ENCODE assay signal across 1 cellular context in the genomic region with DNA sequence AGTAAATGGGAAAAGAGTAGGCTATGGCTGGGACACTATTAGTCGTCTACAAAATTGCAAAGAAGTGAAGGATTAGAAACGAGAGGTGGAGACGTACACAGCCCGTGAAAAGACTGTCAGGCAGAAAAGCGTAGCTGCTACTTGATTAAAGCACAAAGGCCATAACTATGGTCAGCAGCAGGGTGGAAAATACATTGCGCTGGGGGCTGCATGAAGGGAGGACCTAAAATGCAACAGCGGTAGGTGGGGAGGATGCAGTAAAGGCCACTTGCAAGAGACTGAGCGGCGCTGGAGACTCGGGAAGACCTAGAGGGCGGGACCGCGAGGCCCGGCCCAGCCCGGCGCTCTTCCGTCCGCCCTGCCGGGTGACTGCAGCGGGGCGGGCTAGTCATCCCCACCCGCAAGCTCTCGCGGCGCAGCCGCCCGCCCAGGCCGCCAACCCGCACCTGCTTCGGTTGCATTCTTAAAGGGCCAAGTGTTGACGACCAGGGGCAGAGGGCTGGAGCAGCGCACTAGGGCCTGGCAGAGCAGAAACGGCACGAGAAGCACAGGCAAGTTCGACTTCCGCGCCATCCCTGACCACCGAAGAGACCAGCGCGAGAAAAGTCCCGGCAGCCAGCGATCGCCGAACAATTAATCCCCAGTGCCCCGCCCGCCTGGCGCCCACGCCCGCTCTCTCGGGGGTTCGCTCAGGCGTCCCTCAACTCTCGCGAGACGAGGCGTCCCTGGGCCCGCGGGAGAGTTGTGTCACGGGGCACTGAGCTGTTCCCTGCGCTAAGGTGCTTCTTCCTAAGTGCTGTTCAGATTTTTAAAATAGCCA.
TF ChIP-seq lines count a peak whose summit lies in the region.

A gene (minus strand): TSS at position 635 of the 820 bp plus-strand sequence. CDS start 62 bp downstream, at position 573.

TF ChIP-seq in HepG2, 621 proteins besides CTCF, POLR2A, EP300 and RAD21 (continued from another document and continues in another):
- TF ChIP-seq, protein P1, sequence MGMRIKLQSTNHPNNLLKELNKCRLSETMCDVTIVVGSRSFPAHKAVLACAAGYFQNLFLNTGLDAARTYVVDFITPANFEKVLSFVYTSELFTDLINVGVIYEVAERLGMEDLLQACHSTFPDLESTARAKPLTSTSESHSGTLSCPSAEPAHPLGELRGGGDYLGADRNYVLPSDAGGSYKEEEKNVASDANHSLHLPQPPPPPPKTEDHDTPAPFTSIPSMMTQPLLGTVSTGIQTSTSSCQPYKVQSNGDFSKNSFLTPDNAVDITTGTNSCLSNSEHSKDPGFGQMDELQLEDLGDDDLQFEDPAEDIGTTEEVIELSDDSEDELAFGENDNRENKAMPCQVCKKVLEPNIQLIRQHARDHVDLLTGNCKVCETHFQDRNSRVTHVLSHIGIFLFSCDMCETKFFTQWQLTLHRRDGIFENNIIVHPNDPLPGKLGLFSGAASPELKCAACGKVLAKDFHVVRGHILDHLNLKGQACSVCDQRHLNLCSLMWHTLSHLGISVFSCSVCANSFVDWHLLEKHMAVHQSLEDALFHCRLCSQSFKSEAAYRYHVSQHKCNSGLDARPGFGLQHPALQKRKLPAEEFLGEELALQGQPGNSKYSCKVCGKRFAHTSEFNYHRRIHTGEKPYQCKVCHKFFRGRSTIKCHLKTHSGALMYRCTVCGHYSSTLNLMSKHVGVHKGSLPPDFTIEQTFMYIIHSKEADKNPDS (CRISPR knock-in tag; IDR thresholded peaks at IDR 0.05) = no peak
- TF ChIP-seq, protein P2, sequence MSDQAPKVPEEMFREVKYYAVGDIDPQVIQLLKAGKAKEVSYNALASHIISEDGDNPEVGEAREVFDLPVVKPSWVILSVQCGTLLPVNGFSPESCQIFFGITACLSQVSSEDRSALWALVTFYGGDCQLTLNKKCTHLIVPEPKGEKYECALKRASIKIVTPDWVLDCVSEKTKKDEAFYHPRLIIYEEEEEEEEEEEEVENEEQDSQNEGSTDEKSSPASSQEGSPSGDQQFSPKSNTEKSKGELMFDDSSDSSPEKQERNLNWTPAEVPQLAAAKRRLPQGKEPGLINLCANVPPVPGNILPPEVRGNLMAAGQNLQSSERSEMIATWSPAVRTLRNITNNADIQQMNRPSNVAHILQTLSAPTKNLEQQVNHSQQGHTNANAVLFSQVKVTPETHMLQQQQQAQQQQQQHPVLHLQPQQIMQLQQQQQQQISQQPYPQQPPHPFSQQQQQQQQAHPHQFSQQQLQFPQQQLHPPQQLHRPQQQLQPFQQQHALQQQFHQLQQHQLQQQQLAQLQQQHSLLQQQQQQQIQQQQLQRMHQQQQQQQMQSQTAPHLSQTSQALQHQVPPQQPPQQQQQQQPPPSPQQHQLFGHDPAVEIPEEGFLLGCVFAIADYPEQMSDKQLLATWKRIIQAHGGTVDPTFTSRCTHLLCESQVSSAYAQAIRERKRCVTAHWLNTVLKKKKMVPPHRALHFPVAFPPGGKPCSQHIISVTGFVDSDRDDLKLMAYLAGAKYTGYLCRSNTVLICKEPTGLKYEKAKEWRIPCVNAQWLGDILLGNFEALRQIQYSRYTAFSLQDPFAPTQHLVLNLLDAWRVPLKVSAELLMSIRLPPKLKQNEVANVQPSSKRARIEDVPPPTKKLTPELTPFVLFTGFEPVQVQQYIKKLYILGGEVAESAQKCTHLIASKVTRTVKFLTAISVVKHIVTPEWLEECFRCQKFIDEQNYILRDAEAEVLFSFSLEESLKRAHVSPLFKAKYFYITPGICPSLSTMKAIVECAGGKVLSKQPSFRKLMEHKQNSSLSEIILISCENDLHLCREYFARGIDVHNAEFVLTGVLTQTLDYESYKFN (CRISPR knock-in tag; conservative IDR thresholded peaks at IDR 0.05) = peak; percentile 36; the same call in 1 of the 2 replicates
- TF ChIP-seq KAT2B (IDR thresholded peaks at IDR 0.05; ENCODE audit: borderline replicate concordance, low read depth, low read length) (no peak), ZNF326 (CRISPR knock-in tag; IDR thresholded peaks at IDR 0.05; ENCODE audit: borderline replicate concordance) (no peak), POGZ (CRISPR knock-in tag; IDR thresholded peaks at IDR 0.05) (peak; percentile 90), ZNF274 (CRISPR knock-in tag; IDR thresholded peaks at IDR 0.05) (peak; percentile 82; the same call in 1 of the 2 replicates), SP4 (CRISPR knock-in tag; IDR thresholded peaks at IDR 0.05) (no peak), ZNF333 (CRISPR knock-in tag; IDR thresholded peaks at IDR 0.05; ENCODE audit: borderline replicate concordance) (0 out of 2 replicates have a peak, but pooled peaks have one; percentile 48), ZNF451 (CRISPR knock-in tag; IDR thresholded peaks at IDR 0.05) (no peak; the same call in 1 of the 2 replicates), ZNF350 (CRISPR knock-in tag; IDR thresholded peaks at IDR 0.05; ENCODE audit: borderline replicate concordance, low read depth) (peak; percentile 87), ARHGAP35 (CRISPR knock-in tag; IDR thresholded peaks at IDR 0.05; ENCODE audit: borderline replicate concordance) (peak; percentile 49; the same call in 1 of the 2 replicates), HNRNPH1 (optimal IDR thresholded peaks at IDR 0.05; ENCODE audit: low read depth, low read length) (no peak), CC2D1A (CRISPR knock-in tag; IDR thresholded peaks at IDR 0.05) (no peak), RBFOX2 (IDR thresholded peaks at IDR 0.05; ENCODE audit: low read depth, low read length) (peak; percentile 94), ZKSCAN8 (CRISPR knock-in tag; IDR thresholded peaks at IDR 0.05; ENCODE audit: borderline replicate concordance) (peak; percentile 18; the same call in 1 of the 2 replicates), ZNF616 (CRISPR knock-in tag; IDR thresholded peaks at IDR 0.05; ENCODE audit: low read depth) (no peak), ZFP41 (CRISPR knock-in tag; IDR thresholded peaks at IDR 0.05; ENCODE audit: borderline replicate concordance) (peak; percentile 76; the same call in 1 of the 2 replicates), SOX5 (CRISPR knock-in tag; IDR thresholded peaks at IDR 0.05; ENCODE audit: borderline replicate concordance) (peak; percentile 55; the same call in 1 of the 2 replicates)
- TF ChIP-seq, protein P3, sequence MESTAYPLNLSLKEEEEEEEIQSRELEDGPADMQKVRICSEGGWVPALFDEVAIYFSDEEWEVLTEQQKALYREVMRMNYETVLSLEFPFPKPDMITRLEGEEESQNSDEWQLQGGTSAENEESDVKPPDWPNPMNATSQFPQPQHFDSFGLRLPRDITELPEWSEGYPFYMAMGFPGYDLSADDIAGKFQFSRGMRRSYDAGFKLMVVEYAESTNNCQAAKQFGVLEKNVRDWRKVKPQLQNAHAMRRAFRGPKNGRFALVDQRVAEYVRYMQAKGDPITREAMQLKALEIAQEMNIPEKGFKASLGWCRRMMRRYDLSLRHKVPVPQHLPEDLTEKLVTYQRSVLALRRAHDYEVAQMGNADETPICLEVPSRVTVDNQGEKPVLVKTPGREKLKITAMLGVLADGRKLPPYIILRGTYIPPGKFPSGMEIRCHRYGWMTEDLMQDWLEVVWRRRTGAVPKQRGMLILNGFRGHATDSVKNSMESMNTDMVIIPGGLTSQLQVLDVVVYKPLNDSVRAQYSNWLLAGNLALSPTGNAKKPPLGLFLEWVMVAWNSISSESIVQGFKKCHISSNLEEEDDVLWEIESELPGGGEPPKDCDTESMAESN (CRISPR knock-in tag; conservative IDR thresholded peaks at IDR 0.05) = no peak
- TF ChIP-seq, protein P4, sequence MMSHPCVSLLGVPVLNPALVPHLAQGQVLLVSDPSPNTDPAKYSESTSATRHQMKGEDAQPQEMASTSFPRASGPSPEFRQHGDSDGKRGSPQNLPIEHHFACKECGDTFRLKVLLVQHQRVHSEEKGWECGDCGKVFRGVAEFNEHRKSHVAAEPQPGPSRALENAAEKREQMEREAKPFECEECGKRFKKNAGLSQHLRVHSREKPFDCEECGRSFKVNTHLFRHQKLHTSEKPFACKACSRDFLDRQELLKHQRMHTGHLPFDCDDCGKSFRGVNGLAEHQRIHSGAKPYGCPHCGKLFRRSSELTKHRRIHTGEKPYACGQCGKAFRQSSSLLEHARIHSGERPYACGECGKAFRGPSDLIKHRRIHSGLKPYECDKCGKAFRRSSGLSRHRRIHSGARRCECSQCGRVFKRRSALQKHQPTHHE (CRISPR knock-in tag; IDR thresholded peaks at IDR 0.05; ENCODE audit: borderline replicate concordance) = no peak
- TF ChIP-seq, protein P5, sequence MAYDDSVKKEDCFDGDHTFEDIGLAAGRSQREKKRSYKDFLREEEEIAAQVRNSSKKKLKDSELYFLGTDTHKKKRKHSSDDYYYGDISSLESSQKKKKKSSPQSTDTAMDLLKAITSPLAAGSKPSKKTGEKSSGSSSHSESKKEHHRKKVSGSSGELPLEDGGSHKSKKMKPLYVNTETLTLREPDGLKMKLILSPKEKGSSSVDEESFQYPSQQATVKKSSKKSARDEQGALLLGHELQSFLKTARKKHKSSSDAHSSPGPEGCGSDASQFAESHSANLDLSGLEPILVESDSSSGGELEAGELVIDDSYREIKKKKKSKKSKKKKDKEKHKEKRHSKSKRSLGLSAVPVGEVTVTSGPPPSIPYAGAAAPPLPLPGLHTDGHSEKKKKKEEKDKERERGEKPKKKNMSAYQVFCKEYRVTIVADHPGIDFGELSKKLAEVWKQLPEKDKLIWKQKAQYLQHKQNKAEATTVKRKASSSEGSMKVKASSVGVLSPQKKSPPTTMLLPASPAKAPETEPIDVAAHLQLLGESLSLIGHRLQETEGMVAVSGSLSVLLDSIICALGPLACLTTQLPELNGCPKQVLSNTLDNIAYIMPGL (CRISPR knock-in tag; IDR thresholded peaks at IDR 0.05; ENCODE audit: borderline replicate concordance in 1 of 2, low read depth in 1 of 2) = peak; percentile 52 to 88; a peak in 3 of 4 replicates
- TF ChIP-seq, protein P6, sequence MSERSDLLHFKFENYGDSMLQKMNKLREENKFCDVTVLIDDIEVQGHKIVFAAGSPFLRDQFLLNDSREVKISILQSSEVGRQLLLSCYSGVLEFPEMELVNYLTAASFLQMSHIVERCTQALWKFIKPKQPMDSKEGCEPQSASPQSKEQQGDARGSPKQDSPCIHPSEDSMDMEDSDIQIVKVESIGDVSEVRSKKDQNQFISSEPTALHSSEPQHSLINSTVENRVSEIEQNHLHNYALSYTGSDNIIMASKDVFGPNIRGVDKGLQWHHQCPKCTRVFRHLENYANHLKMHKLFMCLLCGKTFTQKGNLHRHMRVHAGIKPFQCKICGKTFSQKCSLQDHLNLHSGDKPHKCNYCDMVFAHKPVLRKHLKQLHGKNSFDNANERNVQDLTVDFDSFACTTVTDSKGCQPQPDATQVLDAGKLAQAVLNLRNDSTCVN (CRISPR knock-in tag; IDR thresholded peaks at IDR 0.05; ENCODE audit: borderline replicate concordance) = no peak
- TF ChIP-seq, protein P7, sequence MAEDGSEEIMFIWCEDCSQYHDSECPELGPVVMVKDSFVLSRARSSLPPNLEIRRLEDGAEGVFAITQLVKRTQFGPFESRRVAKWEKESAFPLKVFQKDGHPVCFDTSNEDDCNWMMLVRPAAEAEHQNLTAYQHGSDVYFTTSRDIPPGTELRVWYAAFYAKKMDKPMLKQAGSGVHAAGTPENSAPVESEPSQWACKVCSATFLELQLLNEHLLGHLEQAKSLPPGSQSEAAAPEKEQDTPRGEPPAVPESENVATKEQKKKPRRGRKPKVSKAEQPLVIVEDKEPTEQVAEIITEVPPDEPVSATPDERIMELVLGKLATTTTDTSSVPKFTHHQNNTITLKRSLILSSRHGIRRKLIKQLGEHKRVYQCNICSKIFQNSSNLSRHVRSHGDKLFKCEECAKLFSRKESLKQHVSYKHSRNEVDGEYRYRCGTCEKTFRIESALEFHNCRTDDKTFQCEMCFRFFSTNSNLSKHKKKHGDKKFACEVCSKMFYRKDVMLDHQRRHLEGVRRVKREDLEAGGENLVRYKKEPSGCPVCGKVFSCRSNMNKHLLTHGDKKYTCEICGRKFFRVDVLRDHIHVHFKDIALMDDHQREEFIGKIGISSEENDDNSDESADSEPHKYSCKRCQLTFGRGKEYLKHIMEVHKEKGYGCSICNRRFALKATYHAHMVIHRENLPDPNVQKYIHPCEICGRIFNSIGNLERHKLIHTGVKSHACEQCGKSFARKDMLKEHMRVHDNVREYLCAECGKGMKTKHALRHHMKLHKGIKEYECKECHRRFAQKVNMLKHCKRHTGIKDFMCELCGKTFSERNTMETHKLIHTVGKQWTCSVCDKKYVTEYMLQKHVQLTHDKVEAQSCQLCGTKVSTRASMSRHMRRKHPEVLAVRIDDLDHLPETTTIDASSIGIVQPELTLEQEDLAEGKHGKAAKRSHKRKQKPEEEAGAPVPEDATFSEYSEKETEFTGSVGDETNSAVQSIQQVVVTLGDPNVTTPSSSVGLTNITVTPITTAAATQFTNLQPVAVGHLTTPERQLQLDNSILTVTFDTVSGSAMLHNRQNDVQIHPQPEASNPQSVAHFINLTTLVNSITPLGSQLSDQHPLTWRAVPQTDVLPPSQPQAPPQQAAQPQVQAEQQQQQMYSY (CRISPR knock-in tag; IDR thresholded peaks at IDR 0.05) = no peak
- TF ChIP-seq, protein P8, sequence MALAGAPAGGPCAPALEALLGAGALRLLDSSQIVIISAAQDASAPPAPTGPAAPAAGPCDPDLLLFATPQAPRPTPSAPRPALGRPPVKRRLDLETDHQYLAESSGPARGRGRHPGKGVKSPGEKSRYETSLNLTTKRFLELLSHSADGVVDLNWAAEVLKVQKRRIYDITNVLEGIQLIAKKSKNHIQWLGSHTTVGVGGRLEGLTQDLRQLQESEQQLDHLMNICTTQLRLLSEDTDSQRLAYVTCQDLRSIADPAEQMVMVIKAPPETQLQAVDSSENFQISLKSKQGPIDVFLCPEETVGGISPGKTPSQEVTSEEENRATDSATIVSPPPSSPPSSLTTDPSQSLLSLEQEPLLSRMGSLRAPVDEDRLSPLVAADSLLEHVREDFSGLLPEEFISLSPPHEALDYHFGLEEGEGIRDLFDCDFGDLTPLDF (CRISPR knock-in tag; IDR thresholded peaks at IDR 0.05) = peak; percentile 85
- TF ChIP-seq, protein P9, sequence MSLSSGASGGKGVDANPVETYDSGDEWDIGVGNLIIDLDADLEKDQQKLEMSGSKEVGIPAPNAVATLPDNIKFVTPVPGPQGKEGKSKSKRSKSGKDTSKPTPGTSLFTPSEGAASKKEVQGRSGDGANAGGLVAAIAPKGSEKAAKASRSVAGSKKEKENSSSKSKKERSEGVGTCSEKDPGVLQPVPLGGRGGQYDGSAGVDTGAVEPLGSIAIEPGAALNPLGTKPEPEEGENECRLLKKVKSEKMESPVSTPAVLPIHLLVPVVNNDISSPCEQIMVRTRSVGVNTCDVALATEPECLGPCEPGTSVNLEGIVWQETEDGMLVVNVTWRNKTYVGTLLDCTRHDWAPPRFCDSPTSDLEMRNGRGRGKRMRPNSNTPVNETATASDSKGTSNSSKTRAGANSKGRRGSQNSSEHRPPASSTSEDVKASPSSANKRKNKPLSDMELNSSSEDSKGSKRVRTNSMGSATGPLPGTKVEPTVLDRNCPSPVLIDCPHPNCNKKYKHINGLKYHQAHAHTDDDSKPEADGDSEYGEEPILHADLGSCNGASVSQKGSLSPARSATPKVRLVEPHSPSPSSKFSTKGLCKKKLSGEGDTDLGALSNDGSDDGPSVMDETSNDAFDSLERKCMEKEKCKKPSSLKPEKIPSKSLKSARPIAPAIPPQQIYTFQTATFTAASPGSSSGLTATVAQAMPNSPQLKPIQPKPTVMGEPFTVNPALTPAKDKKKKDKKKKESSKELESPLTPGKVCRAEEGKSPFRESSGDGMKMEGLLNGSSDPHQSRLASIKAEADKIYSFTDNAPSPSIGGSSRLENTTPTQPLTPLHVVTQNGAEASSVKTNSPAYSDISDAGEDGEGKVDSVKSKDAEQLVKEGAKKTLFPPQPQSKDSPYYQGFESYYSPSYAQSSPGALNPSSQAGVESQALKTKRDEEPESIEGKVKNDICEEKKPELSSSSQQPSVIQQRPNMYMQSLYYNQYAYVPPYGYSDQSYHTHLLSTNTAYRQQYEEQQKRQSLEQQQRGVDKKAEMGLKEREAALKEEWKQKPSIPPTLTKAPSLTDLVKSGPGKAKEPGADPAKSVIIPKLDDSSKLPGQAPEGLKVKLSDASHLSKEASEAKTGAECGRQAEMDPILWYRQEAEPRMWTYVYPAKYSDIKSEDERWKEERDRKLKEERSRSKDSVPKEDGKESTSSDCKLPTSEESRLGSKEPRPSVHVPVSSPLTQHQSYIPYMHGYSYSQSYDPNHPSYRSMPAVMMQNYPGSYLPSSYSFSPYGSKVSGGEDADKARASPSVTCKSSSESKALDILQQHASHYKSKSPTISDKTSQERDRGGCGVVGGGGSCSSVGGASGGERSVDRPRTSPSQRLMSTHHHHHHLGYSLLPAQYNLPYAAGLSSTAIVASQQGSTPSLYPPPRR (CRISPR knock-in tag; IDR thresholded peaks at IDR 0.05; ENCODE audit: borderline replicate concordance) = peak; percentile 42; the same call in 1 of the 2 replicates
